In genomic region chr15:63870403-63871209, GRCh38 we compare ENCODE assay signal across 10 cellular contexts. TPM values are rescaled to one million over a fixed set of nuclear protein-coding genes. Genes with fewer than 3 reads are reported as not detected.
DNase-seq lines count a peak whose midpoint lies in the region; TF ChIP-seq lines count a peak whose summit lies in the region.
"Had no signal": no experiment of that assay in that cellular context is flagged by ENCODE, and none has a peak within 500 bp of the region (broad histone marks: within the 10 kb centered on the region; RNA-seq: fewer than 3 reads in every experiment).

No MANE protein-coding gene starts in this region.

- no peak overlapping the region for H3K4me3 ChIP-seq in adipocyte (ENCODE audit: low read length)
- H3K4me3 ChIP-seq in thyroid gland (replicated peaks in 1 of 3) = no peak overlapping the region

- H3K36me3 ChIP-seq in adipocyte (ENCODE audit: control insufficient read depth, insufficient read depth, low read length, severe bottlenecking) (no peaks in the 10 kb centered on the region), thyroid gland (no peaks in the 10 kb centered on the region)

- 50 to 60% methylated on average over 6 of the region's 6 CpGs for WGBS in thyroid gland, 2 donors

- H3K27ac Mint-ChIP-seq in activated naive CD4-positive, alpha-beta T cell treated with anti-CD3 and anti-CD28 coated beads for 36 hours = peak overlapping the region; percentile 63

- intact Hi-C loops in activated naive CD4-positive, alpha-beta T cell treated with anti-CD3 and anti-CD28 coated beads for 36 hours (cut with micrococcal nuclease) = loop anchor here (1.0 to 5.0 kb wide), 3 partner anchors 10 to 38 kb away; partner anchors contain the start of gene HERC1
- intact Hi-C loops in thyroid gland (cut with DNase I) = no loop called here

- no peak overlapping the region for H3K27ac ChIP-seq in thyroid gland
- H3K27ac ChIP-seq: C4-2B had no signal

- peaks cover 19% of the 10 kb centered on the region for H3K4me1 Mint-ChIP-seq in activated naive CD4-positive, alpha-beta T cell treated with anti-CD3 and anti-CD28 coated beads for 36 hours (ENCODE audit: low read depth)
- H3K4me1 Mint-ChIP-seq: central memory CD8-positive, alpha-beta T cell had no signal

- no peak for TF ChIP-seq POLR2A in thyroid gland (IDR thresholded peaks at IDR 0.05)

- no peak for TF ChIP-seq CTCF in thyroid gland (IDR thresholded peaks at IDR 0.05)

- no peak for DNase-seq in activated naive CD4-positive, alpha-beta T cell treated with anti-CD3 and anti-CD28 coated beads for 36 hours
- no peak for DNase-seq in activated naive CD4-positive, alpha-beta T cell treated with Interleukin-2 at 50 U/mL for 16 hours
- DNase-seq in adipocyte (ENCODE audit: low read depth) (peak; percentile 86), iPS-NIHi7 (ENCODE audit: extremely low spot score) (peak; percentile 93), thyroid gland (peak; percentile 14 to 50), NCI-H187 (lab: John Stamatoyannopoulos, UW) (no peak), cortex of kidney (lab: John Stamatoyannopoulos, UW) (no peak), NCI-H2081 (lab: John Stamatoyannopoulos, UW) (no peak)

- no peaks in the 10 kb centered on the region for H3K4me1 ChIP-seq in adipocyte (ENCODE audit: control insufficient read depth, insufficient read depth, low read length)
- H3K4me1 ChIP-seq in thyroid gland = no peaks in the 10 kb centered on the region

- H3K9ac ChIP-seq in adipocyte (ENCODE audit: low read length) = no peak overlapping the region

- peaks cover 3% of the 10 kb centered on the region for H3K9me3 Mint-ChIP-seq in activated naive CD4-positive, alpha-beta T cell treated with anti-CD3 and anti-CD28 coated beads for 36 hours
- H3K9me3 Mint-ChIP-seq: central memory CD8-positive, alpha-beta T cell had no signal

- no peaks in the 10 kb centered on the region for H3K27me3 Mint-ChIP-seq in activated naive CD4-positive, alpha-beta T cell treated with anti-CD3 and anti-CD28 coated beads for 36 hours (ENCODE audit: low read depth)
- H3K27me3 Mint-ChIP-seq: central memory CD8-positive, alpha-beta T cell had no signal

- H3K27me3 ChIP-seq in adipocyte (replicated peaks; ENCODE audit: control insufficient read depth, insufficient read depth, low read length) (peaks cover 7% of the 10 kb centered on the region), thyroid gland (no peaks in the 10 kb centered on the region)

- CTCF ChIA-PET in activated naive CD4-positive, alpha-beta T cell treated with anti-CD3 and anti-CD28 coated beads for 36 hours (lab: Charles Lee) = interaction anchor here (1.0 to 1.7 kb wide), 3 partner anchors 12 to 21 kb away, joined by 3 to 9 read pairs (median 4); no protein-coding TSS in a partner anchor

- H3K9me3 ChIP-seq in adipocyte (ENCODE audit: control insufficient read depth, low read length) (peaks cover 5% of the 10 kb centered on the region), thyroid gland (no peaks in the 10 kb centered on the region)

- H3K36me3 Mint-ChIP-seq in activated naive CD4-positive, alpha-beta T cell treated with anti-CD3 and anti-CD28 coated beads for 36 hours (ENCODE audit: low read depth) = no peaks in the 10 kb centered on the region

- H3K4me3 Mint-ChIP-seq in activated naive CD4-positive, alpha-beta T cell treated with anti-CD3 and anti-CD28 coated beads for 36 hours = no peak overlapping the region
- H3K4me3 Mint-ChIP-seq: central memory CD8-positive, alpha-beta T cell had no signal

RNA-seq across cellular contexts. Expression of gene HERC1, which starts 36.9 kb away (rescaled TPM):
- total RNA-seq in activated naive CD4-positive, alpha-beta T cell treated with anti-CD3 and anti-CD28 coated beads for 36 hours = 10 to 100 TPM; 64.6 to 68.3 TPM
- total RNA-seq in thyroid gland = 100 to 1,000 TPM; 126 to 182 (median 147) TPM

Comparison
In these comparisons a context has a peak if more than half of its experiments do, and no peak if none do; other contexts are left out.
1. DNase-seq: peak in adipocyte (single experiment), iPS-NIHi7 (single experiment) and thyroid gland (2 of 2); none in activated naive CD4-positive, alpha-beta T cell treated with anti-CD3 and anti-CD28 coated beads for 36 hours (single experiment), activated naive CD4-positive, alpha-beta T cell treated with Interleukin-2 at 50 U/mL for 16 hours (single experiment), NCI-H187 (0 of 2), cortex of kidney (single experiment) and NCI-H2081 (0 of 2).